In genomic region chr12:102948941-102949352, GRCh38 we compare ENCODE assay signal across 9 cellular contexts. TPM values are rescaled to one million over a fixed set of nuclear protein-coding genes. Genes with fewer than 3 reads are reported as not detected.
DNase-seq lines count a peak whose midpoint lies in the region; ATAC-seq lines count a peak whose summit lies in the region.
"Had no signal": no experiment of that assay in that cellular context is flagged by ENCODE, and none has a peak within 500 bp of the region (broad histone marks: within the 10 kb centered on the region; RNA-seq: fewer than 3 reads in every experiment).

No MANE protein-coding gene starts in this region.

- H3K4me1 ChIP-seq in CD8-positive, alpha-beta memory T cell (ENCODE audit: insufficient read depth, low read length): no peaks in the 10 kb centered on the region

- H3K4me3 ChIP-seq in CD8-positive, alpha-beta memory T cell (ENCODE audit: low read length): no peak overlapping the region

- H3K27ac Mint-ChIP-seq in CD8-positive, alpha-beta memory T cell: no peak overlapping the region
- H3K27ac Mint-ChIP-seq in activated naive CD8-positive, alpha-beta T cell treated with anti-CD3 and anti-CD28 coated beads, Interleukin-2, amount 50 U/mL, for 24 hours: no peak overlapping the region

- ATAC-seq in activated naive CD8-positive, alpha-beta T cell treated with anti-CD3 and anti-CD28 coated beads, Interleukin-2, amount 50 U/mL, for 24 hours: no peak
- no peak for ATAC-seq in HG03139 (IDR thresholded peaks at IDR 0.05; ENCODE audit: unreplicated experiment)

- H3K4me1 Mint-ChIP-seq in CD8-positive, alpha-beta memory T cell: peaks cover 0 to 8% (median 1%) of the 10 kb centered on the region in 3 donors
- peaks cover 18% of the 10 kb centered on the region for H3K4me1 Mint-ChIP-seq in activated naive CD8-positive, alpha-beta T cell treated with anti-CD3 and anti-CD28 coated beads, Interleukin-2, amount 50 U/mL, for 24 hours

- no peaks in the 10 kb centered on the region for H3K36me3 Mint-ChIP-seq in CD8-positive, alpha-beta memory T cell
- H3K36me3 Mint-ChIP-seq in activated naive CD8-positive, alpha-beta T cell treated with anti-CD3 and anti-CD28 coated beads, Interleukin-2, amount 50 U/mL, for 24 hours (ENCODE audit: low read depth): no peaks in the 10 kb centered on the region
- H3K36me3 Mint-ChIP-seq: IgD-negative memory B cell had no signal

- peaks cover 10% of the 10 kb centered on the region for H3K27me3 ChIP-seq in CD8-positive, alpha-beta memory T cell (ENCODE audit: insufficient read depth, low read length, poor library complexity, severe bottlenecking)

- peak; percentile 11 to 58 (median 38) for DNase-seq in CD8-positive, alpha-beta memory T cell
- peak; percentile 42 for DNase-seq in HK-2 (ENCODE audit: unreplicated experiment)
- peak; percentile 54 for DNase-seq in OCI-M1 (lab: John Stamatoyannopoulos, UW)
- DNase-seq in activated naive CD8-positive, alpha-beta T cell treated with anti-CD3 and anti-CD28 coated beads, Interleukin-2, amount 50 U/mL, for 24 hours: peak; percentile 67
- DNase-seq in iPS-NIHi11 (ENCODE audit: low spot score): peak; percentile 80
- peak; percentile 60 for DNase-seq in stimulated activated CD4-positive, alpha-beta T cell treated with anti-CD3 and anti-CD28 coated beads, Interleukin-4, amount 100 ng/mL, for 1 hour
- no peak for DNase-seq in NCI-H1048 (lab: John Stamatoyannopoulos, UW)

- POLR2A ChIA-PET in CD8-positive, alpha-beta memory T cell (lab: Charles Lee): no interaction called here

- H3K27ac ChIP-seq in CD8-positive, alpha-beta memory T cell (ENCODE audit: low read depth, low read length): no peak overlapping the region

- no peaks in the 10 kb centered on the region for H3K9me3 Mint-ChIP-seq in CD8-positive, alpha-beta memory T cell
- no peaks in the 10 kb centered on the region for H3K9me3 Mint-ChIP-seq in activated naive CD8-positive, alpha-beta T cell treated with anti-CD3 and anti-CD28 coated beads, Interleukin-2, amount 50 U/mL, for 24 hours
- H3K9me3 Mint-ChIP-seq: IgD-negative memory B cell had no signal

- H3K4me3 Mint-ChIP-seq in CD8-positive, alpha-beta memory T cell: no peak overlapping the region
- H3K4me3 Mint-ChIP-seq in activated naive CD8-positive, alpha-beta T cell treated with anti-CD3 and anti-CD28 coated beads, Interleukin-2, amount 50 U/mL, for 24 hours: no peak overlapping the region

- peaks cover 16 to 53% of the 10 kb centered on the region in 2 donors for H3K27me3 Mint-ChIP-seq in CD8-positive, alpha-beta memory T cell
- H3K27me3 Mint-ChIP-seq in activated naive CD8-positive, alpha-beta T cell treated with anti-CD3 and anti-CD28 coated beads, Interleukin-2, amount 50 U/mL, for 24 hours: peaks cover 59% of the 10 kb centered on the region

- no peaks in the 10 kb centered on the region for H3K9me3 ChIP-seq in CD8-positive, alpha-beta memory T cell (ENCODE audit: low read length)

- H3K36me3 ChIP-seq in CD8-positive, alpha-beta memory T cell (ENCODE audit: insufficient read depth, low read length): no peaks in the 10 kb centered on the region

- CTCF ChIA-PET in CD8-positive, alpha-beta memory T cell (lab: Charles Lee): interaction anchor here (0.7 to 3.2 kb wide), 9 partner anchors 9 to 599 kb away, joined by 3 to 53 read pairs (median 3); no protein-coding TSS in a partner anchor

RNA-seq across cellular contexts. Expression of gene ASCL1, which starts 8.5 kb away (rescaled TPM):
- not detected for total RNA-seq in CD8-positive, alpha-beta memory T cell
- not detected for polyA plus RNA-seq in CD8-positive, alpha-beta memory T cell
- polyA plus RNA-seq: IgD-negative memory B cell had no signal

RNA-seq across cellular contexts. Expression of gene PAH, which starts 31.9 kb away (rescaled TPM):
- total RNA-seq in CD8-positive, alpha-beta memory T cell: 1 to 10 TPM in 1 of 2 experiments, not detected in 1; 1.5 TPM
- not detected for polyA plus RNA-seq in CD8-positive, alpha-beta memory T cell
- polyA plus RNA-seq: IgD-negative memory B cell had no signal
